ENCODE assay signal across 12 cellular contexts in genomic region chr1:33334081-33334552, GRCh38. TPM values are rescaled to one million over a fixed set of nuclear protein-coding genes. Genes with fewer than 3 reads are reported as not detected.
DNase-seq lines count a peak whose midpoint lies in the region; ATAC-seq, FAIRE-seq and TF ChIP-seq lines count a peak whose summit lies in the region.
"Had no signal": no experiment of that assay in that cellular context is flagged by ENCODE, and none has a peak within 500 bp of the region (broad histone marks: within the 10 kb centered on the region; RNA-seq: fewer than 3 reads in every experiment).

No MANE protein-coding gene starts in this region.

- peaks cover 68% of the 10 kb centered on the region for H3K36me3 Mint-ChIP-seq in nephron progenitor cell (ENCODE audit: low read depth)

- peaks cover 68% of the 10 kb centered on the region for H3K4me1 Mint-ChIP-seq in nephron progenitor cell

- H3K27me3 Mint-ChIP-seq in nephron progenitor cell (ENCODE audit: low read depth, poor library complexity): peaks cover 2% of the 10 kb centered on the region
- H3K27me3 Mint-ChIP-seq: activated CD4-positive, alpha-beta T cell treated with anti-CD3 and anti-CD28 coated beads for 36 hours; activated naive CD4-positive, alpha-beta T cell treated with anti-CD3 and anti-CD28 coated beads, Interleukin-2, amount 50 U/mL, for 24 hours had no signal

- H3K9me3 Mint-ChIP-seq in nephron progenitor cell: no peaks in the 10 kb centered on the region
- H3K9me3 Mint-ChIP-seq: activated naive CD4-positive, alpha-beta T cell treated with anti-CD3 and anti-CD28 coated beads, Interleukin-2, amount 50 U/mL, for 24 hours had no signal

- no peak overlapping the region for H3K4me3 Mint-ChIP-seq in nephron progenitor cell
- H3K4me3 Mint-ChIP-seq: activated CD4-positive, alpha-beta T cell treated with anti-CD3 and anti-CD28 coated beads for 36 hours; activated naive CD4-positive, alpha-beta T cell treated with anti-CD3 and anti-CD28 coated beads, Interleukin-2, amount 50 U/mL, for 24 hours had no signal

- TF ChIP-seq CTCF in WERI-Rb-1 (IDR thresholded peaks at IDR 0.05; ENCODE audit: low read depth, low read length) (no peak), nephron progenitor cell (IDR thresholded peaks at IDR 0.05) (no peak), thyroid gland (IDR thresholded peaks at IDR 0.05) (no peak)

- H3K9me3 ChIP-seq in WERI-Rb-1 (ENCODE audit: severe bottlenecking): no peaks in the 10 kb centered on the region
- no peaks in the 10 kb centered on the region for H3K9me3 ChIP-seq in thyroid gland

- peak overlapping the region; percentile 93 for H3K27ac Mint-ChIP-seq in nephron progenitor cell
- H3K27ac Mint-ChIP-seq: activated CD4-positive, alpha-beta T cell treated with anti-CD3 and anti-CD28 coated beads for 36 hours had no signal

- TF ChIP-seq POLR2A in thyroid gland (IDR thresholded peaks at IDR 0.05): peak in 1 of 2 donors; percentile 6

- no peak for FAIRE-seq in frontal cortex (lab: Jason Lieb, UNC)

- DNase-seq in WERI-Rb-1 (no peak), fibroblast of peridontal ligament (ENCODE audit: extremely low read depth) (peak; percentile 88), nephron progenitor cell (no peak), thyroid gland (peak in 1 of 2 donors; percentile 40), frontal cortex (ENCODE audit: low spot score in 2 of 2) (no peak), OCI-M1 (lab: John Stamatoyannopoulos, UW) (no peak), DMS114 treated with DMSO at 0.1 percent for 48 hours (lab: John Stamatoyannopoulos, UW; ENCODE audit: unreplicated experiment) (no peak)
- DNase-seq: activated CD4-positive, alpha-beta T cell treated with anti-CD3 and anti-CD28 coated beads for 36 hours; NCI-H2171; SHP77 had no signal

- H3K27ac ChIP-seq in WERI-Rb-1 (peak overlapping the region; percentile 99), thyroid gland (peak overlapping the region; percentile 34 to 77 (median 72))

- H3K36me3 ChIP-seq in WERI-Rb-1 (peaks cover 67% of the 10 kb centered on the region), thyroid gland (peaks cover 26 to 36% of the 10 kb centered on the region in 2 donors)

- intact Hi-C loops in thyroid gland (cut with DNase I): no loop called here

- no peak for ATAC-seq in HG03565 (IDR thresholded peaks at IDR 0.05; ENCODE audit: unreplicated experiment)

- no peak overlapping the region for H3K4me3 ChIP-seq in WERI-Rb-1 (ENCODE audit: low read depth, low read length)
- no peak overlapping the region for H3K4me3 ChIP-seq in thyroid gland (replicated peaks in 1 of 3)

- H3K27me3 ChIP-seq in WERI-Rb-1 (ENCODE audit: insufficient read depth, low read depth, severe bottlenecking) (no peaks in the 10 kb centered on the region), thyroid gland (no peaks in the 10 kb centered on the region)

- H3K4me1 ChIP-seq in thyroid gland: peaks cover 72 to 77% of the 10 kb centered on the region in 2 donors

- WGBS in thyroid gland, 2 donors: 56 to 78% methylated on average over 17 of the region's 17 CpGs

RNA-seq across cellular contexts. Expression of gene A3GALT2, which starts 13.2 kb away (rescaled TPM):
- under 1 TPM in 1 of 4 donors, not detected in 3; 0.89 TPM for total RNA-seq in thyroid gland
- total RNA-seq in frontal cortex: not detected
- total RNA-seq: activated CD4-positive, alpha-beta T cell treated with anti-CD3 and anti-CD28 coated beads for 36 hours had no signal
